In the genomic region with DNA sequence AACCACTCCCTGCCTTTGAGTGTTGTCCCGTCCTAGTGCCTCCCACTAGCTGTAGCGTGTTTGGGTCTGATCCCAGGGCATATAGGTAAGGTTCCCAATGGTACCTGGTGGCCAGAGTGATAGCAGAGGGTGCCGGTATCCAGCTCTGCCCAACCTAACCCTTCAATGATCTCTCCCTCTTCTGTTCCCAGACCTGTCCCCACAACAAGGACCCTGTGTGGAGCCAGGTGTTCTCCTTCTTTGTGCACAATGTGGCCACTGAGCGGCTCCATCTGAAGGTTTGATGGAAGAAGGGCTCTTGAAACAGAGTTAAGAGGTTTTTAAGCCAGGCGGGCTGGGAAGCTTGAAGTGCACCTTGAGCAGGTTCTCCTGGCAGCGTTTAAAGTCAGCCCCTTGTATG, we compare ENCODE assay signal across 16 cellular contexts. TPM values are rescaled to one million over a fixed set of nuclear protein-coding genes. Genes with fewer than 3 reads are reported as not detected.
"Had no signal": no experiment of that assay in that cellular context is flagged by ENCODE, and none has a peak within 500 bp of the region (broad histone marks: within the 10 kb centered on the region; RNA-seq: fewer than 3 reads in every experiment).

No MANE protein-coding gene starts in this region.

- H3K36me3 ChIP-seq: brain microvascular endothelial cell, esophagus squamous epithelium, ovary had no signal

- H3K4me3 ChIP-seq: coronary artery, esophagus squamous epithelium, ovary, tibial artery had no signal

- FAIRE-seq: TTC549 had no signal

- ATAC-seq: activated CD8-positive, alpha-beta T cell treated with anti-CD3 and anti-CD28 coated beads, Interleukin-2, amount 10 ng/mL, durations not matched to agents 7 days and 5 days; naive thymus-derived CD4-positive, alpha-beta T cell; stimulated activated memory B cell treated with anti-CD40 and anti-IgM and Interleukin-4, amounts not matched to agents 10 μg/mL and 1 μg/mL and 100 μg/mL, for 72 hours had no signal

- H3K27ac ChIP-seq: brain microvascular endothelial cell, coronary artery, esophagus squamous epithelium, ovary, tibial artery had no signal

- H3K9me3 ChIP-seq: esophagus squamous epithelium, ovary, tibial artery had no signal

- H3K4me1 ChIP-seq: esophagus squamous epithelium, tibial artery had no signal

- DNase-seq: activated B cell treated with CpG ODN at 0.5 μM for 24 hours; activated CD4-positive, alpha-beta T cell treated with anti-CD3 and anti-CD28 coated beads for 48 hours; activated CD8-positive, alpha-beta T cell treated with anti-CD3 and anti-CD28 coated beads, Interleukin-2, amount 10 ng/mL, durations not matched to agents 7 days and 5 days; activated naive CD8-positive, alpha-beta T cell treated with anti-CD3 and anti-CD28 coated beads, Interleukin-2, amount 10 ng/mL, durations not matched to agents 7 days and 5 days; anterior cingulate cortex; brain microvascular endothelial cell; effector CD4-positive, alpha-beta T cell; esophagus squamous epithelium; mammary epithelial cell; naive thymus-derived CD4-positive, alpha-beta T cell; ovary; T-helper 2 cell; tibial artery had no signal

- H3K27me3 ChIP-seq: brain microvascular endothelial cell, esophagus squamous epithelium, ovary, tibial artery had no signal

RNA-seq across cellular contexts. Expression of a gene that starts 35.5 kb away (rescaled TPM):
- total RNA-seq: activated B cell treated with CpG ODN at 0.5 μM for 24 hours had no signal
